In the genomic region with DNA sequence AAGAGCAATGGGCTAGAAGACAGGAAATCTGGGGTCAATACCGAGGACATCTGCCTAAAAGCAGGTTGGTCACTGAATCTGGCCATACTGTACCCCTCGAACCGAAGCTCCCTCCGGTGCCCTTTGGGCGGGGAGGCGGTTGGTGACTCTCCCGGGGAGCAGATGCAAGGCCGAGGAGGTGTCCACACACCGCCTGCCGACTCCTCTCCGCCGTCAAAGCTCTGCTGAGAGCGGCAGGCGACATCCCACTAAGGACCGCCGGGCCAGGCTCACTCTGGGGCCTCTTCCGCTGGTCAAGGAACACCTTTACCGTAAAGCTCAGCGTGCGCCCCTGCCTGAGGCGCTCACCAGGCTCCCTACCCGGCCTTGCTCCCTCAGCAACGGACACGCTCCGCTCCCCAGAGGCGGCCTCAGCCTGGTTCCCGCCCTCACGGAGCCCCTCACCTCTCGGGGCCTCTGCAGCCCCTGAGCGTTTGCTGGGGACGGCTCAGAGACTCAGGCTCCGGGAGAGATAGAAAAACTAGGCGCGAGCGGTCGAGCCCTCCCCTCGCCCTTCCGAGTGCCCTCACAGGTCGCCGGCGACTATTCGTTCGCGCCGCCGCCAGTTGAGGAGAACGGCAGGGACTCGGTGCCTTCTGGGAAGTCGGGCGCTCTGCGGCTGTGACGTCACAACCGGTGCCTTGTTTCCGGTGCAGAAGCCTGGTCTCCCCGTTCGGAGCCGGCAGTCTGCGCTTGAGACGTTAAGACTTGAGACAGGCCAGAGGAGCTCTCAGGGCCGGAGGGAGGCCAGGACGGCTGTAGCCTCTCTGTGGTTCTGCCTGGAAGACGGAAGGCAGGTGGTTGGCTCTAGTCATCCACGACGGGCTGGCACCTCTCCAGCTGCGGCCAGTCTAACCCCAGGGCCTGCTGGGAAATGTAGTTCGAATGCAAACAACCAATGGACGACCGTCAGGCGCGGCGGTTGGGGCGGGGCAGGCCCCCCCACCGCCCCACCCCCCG, we compare ENCODE assay signal across 1 cellular context.
TF ChIP-seq lines count a peak whose summit lies in the region.

A gene with protein sequence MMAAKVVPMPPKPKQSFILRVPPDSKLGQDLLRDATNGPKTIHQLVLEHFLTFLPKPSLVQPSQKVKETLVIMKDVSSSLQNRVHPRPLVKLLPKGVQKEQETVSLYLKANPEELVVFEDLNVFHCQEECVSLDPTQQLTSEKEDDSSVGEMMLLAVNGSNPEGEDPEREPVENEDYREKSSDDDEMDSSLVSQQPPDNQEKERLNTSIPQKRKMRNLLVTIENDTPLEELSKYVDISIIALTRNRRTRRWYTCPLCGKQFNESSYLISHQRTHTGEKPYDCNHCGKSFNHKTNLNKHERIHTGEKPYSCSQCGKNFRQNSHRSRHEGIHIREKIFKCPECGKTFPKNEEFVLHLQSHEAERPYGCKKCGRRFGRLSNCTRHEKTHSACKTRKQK (minus strand): TSS at position 616 of the 999 bp plus-strand sequence. CDS start 1,403 bp downstream, outside the sequence.

TF ChIP-seq in WTC11, 78 proteins besides CTCF, POLR2A, EP300 and RAD21 (continued from another document and continues in another):
- TF ChIP-seq, protein P1, sequence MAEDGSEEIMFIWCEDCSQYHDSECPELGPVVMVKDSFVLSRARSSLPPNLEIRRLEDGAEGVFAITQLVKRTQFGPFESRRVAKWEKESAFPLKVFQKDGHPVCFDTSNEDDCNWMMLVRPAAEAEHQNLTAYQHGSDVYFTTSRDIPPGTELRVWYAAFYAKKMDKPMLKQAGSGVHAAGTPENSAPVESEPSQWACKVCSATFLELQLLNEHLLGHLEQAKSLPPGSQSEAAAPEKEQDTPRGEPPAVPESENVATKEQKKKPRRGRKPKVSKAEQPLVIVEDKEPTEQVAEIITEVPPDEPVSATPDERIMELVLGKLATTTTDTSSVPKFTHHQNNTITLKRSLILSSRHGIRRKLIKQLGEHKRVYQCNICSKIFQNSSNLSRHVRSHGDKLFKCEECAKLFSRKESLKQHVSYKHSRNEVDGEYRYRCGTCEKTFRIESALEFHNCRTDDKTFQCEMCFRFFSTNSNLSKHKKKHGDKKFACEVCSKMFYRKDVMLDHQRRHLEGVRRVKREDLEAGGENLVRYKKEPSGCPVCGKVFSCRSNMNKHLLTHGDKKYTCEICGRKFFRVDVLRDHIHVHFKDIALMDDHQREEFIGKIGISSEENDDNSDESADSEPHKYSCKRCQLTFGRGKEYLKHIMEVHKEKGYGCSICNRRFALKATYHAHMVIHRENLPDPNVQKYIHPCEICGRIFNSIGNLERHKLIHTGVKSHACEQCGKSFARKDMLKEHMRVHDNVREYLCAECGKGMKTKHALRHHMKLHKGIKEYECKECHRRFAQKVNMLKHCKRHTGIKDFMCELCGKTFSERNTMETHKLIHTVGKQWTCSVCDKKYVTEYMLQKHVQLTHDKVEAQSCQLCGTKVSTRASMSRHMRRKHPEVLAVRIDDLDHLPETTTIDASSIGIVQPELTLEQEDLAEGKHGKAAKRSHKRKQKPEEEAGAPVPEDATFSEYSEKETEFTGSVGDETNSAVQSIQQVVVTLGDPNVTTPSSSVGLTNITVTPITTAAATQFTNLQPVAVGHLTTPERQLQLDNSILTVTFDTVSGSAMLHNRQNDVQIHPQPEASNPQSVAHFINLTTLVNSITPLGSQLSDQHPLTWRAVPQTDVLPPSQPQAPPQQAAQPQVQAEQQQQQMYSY (CRISPR knock-in tag; IDR thresholded peaks at IDR 0.05), result 0 out of 2 replicates have a peak, but pooled peaks have one; percentile 15
- TF ChIP-seq, protein P2, sequence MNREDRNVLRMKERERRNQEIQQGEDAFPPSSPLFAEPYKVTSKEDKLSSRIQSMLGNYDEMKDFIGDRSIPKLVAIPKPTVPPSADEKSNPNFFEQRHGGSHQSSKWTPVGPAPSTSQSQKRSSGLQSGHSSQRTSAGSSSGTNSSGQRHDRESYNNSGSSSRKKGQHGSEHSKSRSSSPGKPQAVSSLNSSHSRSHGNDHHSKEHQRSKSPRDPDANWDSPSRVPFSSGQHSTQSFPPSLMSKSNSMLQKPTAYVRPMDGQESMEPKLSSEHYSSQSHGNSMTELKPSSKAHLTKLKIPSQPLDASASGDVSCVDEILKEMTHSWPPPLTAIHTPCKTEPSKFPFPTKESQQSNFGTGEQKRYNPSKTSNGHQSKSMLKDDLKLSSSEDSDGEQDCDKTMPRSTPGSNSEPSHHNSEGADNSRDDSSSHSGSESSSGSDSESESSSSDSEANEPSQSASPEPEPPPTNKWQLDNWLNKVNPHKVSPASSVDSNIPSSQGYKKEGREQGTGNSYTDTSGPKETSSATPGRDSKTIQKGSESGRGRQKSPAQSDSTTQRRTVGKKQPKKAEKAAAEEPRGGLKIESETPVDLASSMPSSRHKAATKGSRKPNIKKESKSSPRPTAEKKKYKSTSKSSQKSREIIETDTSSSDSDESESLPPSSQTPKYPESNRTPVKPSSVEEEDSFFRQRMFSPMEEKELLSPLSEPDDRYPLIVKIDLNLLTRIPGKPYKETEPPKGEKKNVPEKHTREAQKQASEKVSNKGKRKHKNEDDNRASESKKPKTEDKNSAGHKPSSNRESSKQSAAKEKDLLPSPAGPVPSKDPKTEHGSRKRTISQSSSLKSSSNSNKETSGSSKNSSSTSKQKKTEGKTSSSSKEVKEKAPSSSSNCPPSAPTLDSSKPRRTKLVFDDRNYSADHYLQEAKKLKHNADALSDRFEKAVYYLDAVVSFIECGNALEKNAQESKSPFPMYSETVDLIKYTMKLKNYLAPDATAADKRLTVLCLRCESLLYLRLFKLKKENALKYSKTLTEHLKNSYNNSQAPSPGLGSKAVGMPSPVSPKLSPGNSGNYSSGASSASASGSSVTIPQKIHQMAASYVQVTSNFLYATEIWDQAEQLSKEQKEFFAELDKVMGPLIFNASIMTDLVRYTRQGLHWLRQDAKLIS (CRISPR knock-in tag; IDR thresholded peaks at IDR 0.05; ENCODE audit: borderline replicate concordance), result no peak
- TF ChIP-seq, protein P3, sequence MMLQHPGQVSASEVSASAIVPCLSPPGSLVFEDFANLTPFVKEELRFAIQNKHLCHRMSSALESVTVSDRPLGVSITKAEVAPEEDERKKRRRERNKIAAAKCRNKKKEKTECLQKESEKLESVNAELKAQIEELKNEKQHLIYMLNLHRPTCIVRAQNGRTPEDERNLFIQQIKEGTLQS (CRISPR knock-in tag; conservative IDR thresholded peaks at IDR 0.05), result no peak
- 0 out of 2 replicates have a peak, but pooled peaks have one; percentile 28 for TF ChIP-seq SMAD4 (CRISPR knock-in tag; IDR thresholded peaks at IDR 0.05)
- no peak for TF ChIP-seq IRF2 (CRISPR knock-in tag; IDR thresholded peaks at IDR 0.05; ENCODE audit: borderline replicate concordance, low read depth)
- TF ChIP-seq, protein P4, sequence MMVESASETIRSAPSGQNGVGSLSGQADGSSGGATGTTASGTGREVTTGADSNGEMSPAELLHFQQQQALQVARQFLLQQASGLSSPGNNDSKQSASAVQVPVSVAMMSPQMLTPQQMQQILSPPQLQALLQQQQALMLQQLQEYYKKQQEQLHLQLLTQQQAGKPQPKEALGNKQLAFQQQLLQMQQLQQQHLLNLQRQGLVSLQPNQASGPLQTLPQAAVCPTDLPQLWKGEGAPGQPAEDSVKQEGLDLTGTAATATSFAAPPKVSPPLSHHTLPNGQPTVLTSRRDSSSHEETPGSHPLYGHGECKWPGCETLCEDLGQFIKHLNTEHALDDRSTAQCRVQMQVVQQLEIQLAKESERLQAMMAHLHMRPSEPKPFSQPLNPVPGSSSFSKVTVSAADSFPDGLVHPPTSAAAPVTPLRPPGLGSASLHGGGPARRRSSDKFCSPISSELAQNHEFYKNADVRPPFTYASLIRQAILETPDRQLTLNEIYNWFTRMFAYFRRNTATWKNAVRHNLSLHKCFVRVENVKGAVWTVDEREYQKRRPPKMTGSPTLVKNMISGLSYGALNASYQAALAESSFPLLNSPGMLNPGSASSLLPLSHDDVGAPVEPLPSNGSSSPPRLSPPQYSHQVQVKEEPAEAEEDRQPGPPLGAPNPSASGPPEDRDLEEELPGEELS (CRISPR knock-in tag; IDR thresholded peaks at IDR 0.05), result 0 out of 2 replicates have a peak, but pooled peaks have one; percentile 44
- TF ChIP-seq GTF2I (CRISPR knock-in tag; conservative IDR thresholded peaks at IDR 0.05), result no peak
- no peak; the same call in 1 of the 2 replicates for TF ChIP-seq MYBL2 (CRISPR knock-in tag; IDR thresholded peaks at IDR 0.05)
- TF ChIP-seq, protein P5, sequence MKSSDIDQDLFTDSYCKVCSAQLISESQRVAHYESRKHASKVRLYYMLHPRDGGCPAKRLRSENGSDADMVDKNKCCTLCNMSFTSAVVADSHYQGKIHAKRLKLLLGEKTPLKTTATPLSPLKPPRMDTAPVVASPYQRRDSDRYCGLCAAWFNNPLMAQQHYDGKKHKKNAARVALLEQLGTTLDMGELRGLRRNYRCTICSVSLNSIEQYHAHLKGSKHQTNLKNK (CRISPR knock-in tag; IDR thresholded peaks at IDR 0.05), result no peak
- TF ChIP-seq, protein P6, sequence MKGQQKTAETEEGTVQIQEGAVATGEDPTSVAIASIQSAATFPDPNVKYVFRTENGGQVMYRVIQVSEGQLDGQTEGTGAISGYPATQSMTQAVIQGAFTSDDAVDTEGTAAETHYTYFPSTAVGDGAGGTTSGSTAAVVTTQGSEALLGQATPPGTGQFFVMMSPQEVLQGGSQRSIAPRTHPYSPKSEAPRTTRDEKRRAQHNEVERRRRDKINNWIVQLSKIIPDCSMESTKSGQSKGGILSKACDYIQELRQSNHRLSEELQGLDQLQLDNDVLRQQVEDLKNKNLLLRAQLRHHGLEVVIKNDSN (CRISPR knock-in tag; IDR thresholded peaks at IDR 0.05), result peak; percentile 52; the same call in 1 of the 2 replicates
- no peak for TF ChIP-seq NFATC4 (CRISPR knock-in tag; IDR thresholded peaks at IDR 0.05)
- TF ChIP-seq ZNF416 (CRISPR knock-in tag; IDR thresholded peaks at IDR 0.05), result no peak
- no peak for TF ChIP-seq CBFB (CRISPR knock-in tag; IDR thresholded peaks at IDR 0.05; ENCODE audit: low read depth)
- no peak for TF ChIP-seq CREB1 (CRISPR knock-in tag; IDR thresholded peaks at IDR 0.05)
- TF ChIP-seq ZNF423 (CRISPR knock-in tag; IDR thresholded peaks at IDR 0.05), result no peak
- no peak for TF ChIP-seq PRRX2 (CRISPR knock-in tag; IDR thresholded peaks at IDR 0.05)
- no peak for TF ChIP-seq ZNF263 (CRISPR knock-in tag; IDR thresholded peaks at IDR 0.05; ENCODE audit: low read depth)
- no peak for TF ChIP-seq RELA (CRISPR knock-in tag; IDR thresholded peaks at IDR 0.05; ENCODE audit: borderline replicate concordance)
- TF ChIP-seq ETV6 (CRISPR knock-in tag; IDR thresholded peaks at IDR 0.05), result peak; percentile 55; the same call in 1 of the 2 replicates
- TF ChIP-seq, protein P7, sequence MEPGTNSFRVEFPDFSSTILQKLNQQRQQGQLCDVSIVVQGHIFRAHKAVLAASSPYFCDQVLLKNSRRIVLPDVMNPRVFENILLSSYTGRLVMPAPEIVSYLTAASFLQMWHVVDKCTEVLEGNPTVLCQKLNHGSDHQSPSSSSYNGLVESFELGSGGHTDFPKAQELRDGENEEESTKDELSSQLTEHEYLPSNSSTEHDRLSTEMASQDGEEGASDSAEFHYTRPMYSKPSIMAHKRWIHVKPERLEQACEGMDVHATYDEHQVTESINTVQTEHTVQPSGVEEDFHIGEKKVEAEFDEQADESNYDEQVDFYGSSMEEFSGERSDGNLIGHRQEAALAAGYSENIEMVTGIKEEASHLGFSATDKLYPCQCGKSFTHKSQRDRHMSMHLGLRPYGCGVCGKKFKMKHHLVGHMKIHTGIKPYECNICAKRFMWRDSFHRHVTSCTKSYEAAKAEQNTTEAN (CRISPR knock-in tag; IDR thresholded peaks at IDR 0.05), result no peak
- TF ChIP-seq HMGA2 (CRISPR knock-in tag; IDR thresholded peaks at IDR 0.05), result no peak
- TF ChIP-seq, protein P8, sequence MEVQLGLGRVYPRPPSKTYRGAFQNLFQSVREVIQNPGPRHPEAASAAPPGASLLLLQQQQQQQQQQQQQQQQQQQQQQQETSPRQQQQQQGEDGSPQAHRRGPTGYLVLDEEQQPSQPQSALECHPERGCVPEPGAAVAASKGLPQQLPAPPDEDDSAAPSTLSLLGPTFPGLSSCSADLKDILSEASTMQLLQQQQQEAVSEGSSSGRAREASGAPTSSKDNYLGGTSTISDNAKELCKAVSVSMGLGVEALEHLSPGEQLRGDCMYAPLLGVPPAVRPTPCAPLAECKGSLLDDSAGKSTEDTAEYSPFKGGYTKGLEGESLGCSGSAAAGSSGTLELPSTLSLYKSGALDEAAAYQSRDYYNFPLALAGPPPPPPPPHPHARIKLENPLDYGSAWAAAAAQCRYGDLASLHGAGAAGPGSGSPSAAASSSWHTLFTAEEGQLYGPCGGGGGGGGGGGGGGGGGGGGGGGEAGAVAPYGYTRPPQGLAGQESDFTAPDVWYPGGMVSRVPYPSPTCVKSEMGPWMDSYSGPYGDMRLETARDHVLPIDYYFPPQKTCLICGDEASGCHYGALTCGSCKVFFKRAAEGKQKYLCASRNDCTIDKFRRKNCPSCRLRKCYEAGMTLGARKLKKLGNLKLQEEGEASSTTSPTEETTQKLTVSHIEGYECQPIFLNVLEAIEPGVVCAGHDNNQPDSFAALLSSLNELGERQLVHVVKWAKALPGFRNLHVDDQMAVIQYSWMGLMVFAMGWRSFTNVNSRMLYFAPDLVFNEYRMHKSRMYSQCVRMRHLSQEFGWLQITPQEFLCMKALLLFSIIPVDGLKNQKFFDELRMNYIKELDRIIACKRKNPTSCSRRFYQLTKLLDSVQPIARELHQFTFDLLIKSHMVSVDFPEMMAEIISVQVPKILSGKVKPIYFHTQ (CRISPR knock-in tag; IDR thresholded peaks at IDR 0.05), result no peak
- TF ChIP-seq EMX1 (CRISPR knock-in tag; IDR thresholded peaks at IDR 0.05), result no peak
- no peak for TF ChIP-seq NR3C1 (CRISPR knock-in tag; conservative IDR thresholded peaks at IDR 0.05; ENCODE audit: low read depth)
- TF ChIP-seq, protein P9, sequence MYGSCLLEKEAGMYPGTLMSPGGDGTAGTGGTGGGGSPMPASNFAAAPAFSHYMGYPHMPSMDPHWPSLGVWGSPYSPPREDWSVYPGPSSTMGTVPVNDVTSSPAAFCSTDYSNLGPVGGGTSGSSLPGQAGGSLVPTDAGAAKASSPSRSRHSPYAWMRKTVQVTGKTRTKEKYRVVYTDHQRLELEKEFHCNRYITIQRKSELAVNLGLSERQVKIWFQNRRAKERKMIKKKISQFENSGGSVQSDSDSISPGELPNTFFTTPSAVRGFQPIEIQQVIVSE (CRISPR knock-in tag; IDR thresholded peaks at IDR 0.05; ENCODE audit: borderline replicate concordance), result no peak
- TF ChIP-seq ELF4 (CRISPR knock-in tag; IDR thresholded peaks at IDR 0.05; ENCODE audit: low read depth), result no peak
- TF ChIP-seq, protein P10, sequence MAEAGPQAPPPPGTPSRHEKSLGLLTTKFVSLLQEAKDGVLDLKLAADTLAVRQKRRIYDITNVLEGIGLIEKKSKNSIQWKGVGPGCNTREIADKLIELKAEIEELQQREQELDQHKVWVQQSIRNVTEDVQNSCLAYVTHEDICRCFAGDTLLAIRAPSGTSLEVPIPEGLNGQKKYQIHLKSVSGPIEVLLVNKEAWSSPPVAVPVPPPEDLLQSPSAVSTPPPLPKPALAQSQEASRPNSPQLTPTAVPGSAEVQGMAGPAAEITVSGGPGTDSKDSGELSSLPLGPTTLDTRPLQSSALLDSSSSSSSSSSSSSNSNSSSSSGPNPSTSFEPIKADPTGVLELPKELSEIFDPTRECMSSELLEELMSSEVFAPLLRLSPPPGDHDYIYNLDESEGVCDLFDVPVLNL (CRISPR knock-in tag; IDR thresholded peaks at IDR 0.05; ENCODE audit: borderline replicate concordance, low read depth), result no peak; the same call in 1 of the 2 replicates
- no peak for TF ChIP-seq NFE2L1 (CRISPR knock-in tag; IDR thresholded peaks at IDR 0.05)
- no peak for TF ChIP-seq GRHL2 (CRISPR knock-in tag; IDR thresholded peaks at IDR 0.05; ENCODE audit: insufficient replicate concordance, severe bottlenecking)
- TF ChIP-seq ZBTB21 (CRISPR knock-in tag; IDR thresholded peaks at IDR 0.05; ENCODE audit: borderline replicate concordance), result no peak
- TF ChIP-seq SP1 (CRISPR knock-in tag; conservative IDR thresholded peaks at IDR 0.05), result peak; percentile 34; the same call in 1 of the 2 replicates
